In the genomic region with DNA sequence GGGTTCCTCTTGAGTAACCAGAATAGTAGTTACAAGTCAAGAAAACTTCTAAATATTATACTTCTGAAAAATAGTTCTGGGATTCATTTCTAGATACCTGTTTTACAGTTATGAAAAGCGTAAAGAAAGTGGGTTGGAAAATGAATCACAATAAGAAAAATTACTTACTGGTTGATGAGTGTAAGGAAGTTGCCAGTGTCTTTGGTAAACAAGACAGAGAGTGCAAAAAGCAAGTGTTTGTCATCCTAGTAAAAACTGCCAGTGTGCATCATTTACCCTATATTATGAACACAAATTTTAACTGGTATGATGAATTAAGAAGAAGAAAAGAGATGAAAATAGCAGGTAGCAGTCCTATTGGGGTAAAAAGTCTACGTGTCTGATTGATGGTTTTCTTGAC, we compare ENCODE assay signal across 32 cellular contexts.
"Had no signal": no experiment of that assay in that cellular context is flagged by ENCODE, and none has a peak within 500 bp of the region (broad histone marks: within the 10 kb centered on the region; RNA-seq: fewer than 3 reads in every experiment).

No MANE protein-coding gene starts in this region.

- H3K4me1 ChIP-seq: Peyer's patch, SJSA1 had no signal

- H3K9me3 Mint-ChIP-seq: activated naive CD8-positive, alpha-beta T cell treated with anti-CD3 and anti-CD28 coated beads, Interleukin-2, amount 50 U/mL, for 24 hours; activated T-cell treated with anti-CD3 and anti-CD28 coated beads, Interleukin-2, amount 50 U/mL, for 24 hours; activated T-helper 2 cell treated with anti-CD3 and anti-CD28 coated beads, Interferon-gamma antibody, Interleukin-2, Interleukin-4, amounts not matched to agents 10 μg/mL and 5 μg/mL and 100 μg/mL, durations not matched to agents 14 hours and 24 hours and 36 hours; central memory CD8-positive, alpha-beta T cell; T-helper 1 cell treated with Interleukin-12 subunit alpha and Interleukin-12 subunit beta and Interleukin-4 antibody, amounts not matched to agents 30 μg/mL and 1 μg/mL, for 36 hours; T-helper 2 cell treated with Interferon-gamma antibody and Interleukin-4, amounts not matched to agents 5 μg/mL and 100 μg/mL, for 36 hours had no signal

- H3K27ac ChIP-seq: brain microvascular endothelial cell, Peyer's patch, SJSA1 had no signal

- H3K4me3 Mint-ChIP-seq: activated CD8-positive, alpha-beta T cell treated with anti-CD3 and anti-CD28 coated beads, Interleukin-2, amount 10 ng/mL, durations not matched to agents 7 days and 5 days; activated naive CD8-positive, alpha-beta T cell; activated naive CD8-positive, alpha-beta T cell treated with anti-CD3 and anti-CD28 coated beads, Interleukin-2, amount 50 U/mL, for 24 hours; activated T-cell treated with anti-CD3 and anti-CD28 coated beads, Interleukin-2, amount 50 U/mL, for 24 hours; central memory CD8-positive, alpha-beta T cell; T-helper 1 cell treated with Interleukin-12 subunit alpha and Interleukin-12 subunit beta and Interleukin-4 antibody, amounts not matched to agents 30 μg/mL and 1 μg/mL, for 36 hours; T-helper 2 cell treated with Interferon-gamma antibody and Interleukin-4, amounts not matched to agents 5 μg/mL and 100 μg/mL, for 36 hours; WTC11 had no signal

- H3K4me1 Mint-ChIP-seq: activated naive CD8-positive, alpha-beta T cell treated with anti-CD3 and anti-CD28 coated beads, Interleukin-2, amount 50 U/mL, for 24 hours; central memory CD8-positive, alpha-beta T cell; WTC11 had no signal

- DNase-seq: activated CD4-positive, alpha-beta T cell treated with anti-CD3 and anti-CD28 coated beads for 48 hours; activated CD4-positive, alpha-beta T cell treated with anti-CD3 and anti-CD28 coated beads, Interleukin-2, amount 50 U/mL, for 48 hours; activated CD8-positive, alpha-beta T cell treated with anti-CD3 and anti-CD28 coated beads, Interleukin-2, amount 10 ng/mL, durations not matched to agents 7 days and 5 days; activated gamma-delta T cell; activated naive CD4-positive, alpha-beta T cell treated with Interleukin-2 at 50 U/mL for 16 hours; activated naive CD8-positive, alpha-beta T cell treated with anti-CD3 and anti-CD28 coated beads, Interleukin-2, amount 50 U/mL, for 24 hours; activated T-cell treated with anti-CD3 and anti-CD28 coated beads, Interleukin-2, amount 50 U/mL, for 24 hours; amniotic stem cell; aorta; brain microvascular endothelial cell; IMR-90; NCI-H1092 treated with DMSO at 0.1 percent for 48 hours; NCI-H1417; NCI-H187 treated with DMSO at 0.1 percent for 48 hours; NCI-H2081; NCI-H226; NCI-H446 treated with DMSO at 0.1 percent for 48 hours; NCI-H524; NCI-H69; Peyer's patch; RPMI8226; SHP77 treated with DMSO at 0.1 percent for 48 hours; SK-N-SH had no signal

- H3K9me3 ChIP-seq: Peyer's patch, SJSA1, SK-N-SH had no signal

- H3K4me3 ChIP-seq: K562, Peyer's patch, SJSA1 had no signal

- H3K27me3 ChIP-seq: brain microvascular endothelial cell, Peyer's patch, SJSA1 had no signal

- H3K36me3 ChIP-seq: brain microvascular endothelial cell, Peyer's patch, SJSA1 had no signal

- H3K27me3 Mint-ChIP-seq: activated naive CD8-positive, alpha-beta T cell; activated naive CD8-positive, alpha-beta T cell treated with anti-CD3 and anti-CD28 coated beads, Interleukin-2, amount 50 U/mL, for 24 hours; activated T-cell treated with anti-CD3 and anti-CD28 coated beads, Interleukin-2, amount 50 U/mL, for 24 hours; central memory CD8-positive, alpha-beta T cell had no signal

- H3K27ac Mint-ChIP-seq: activated CD8-positive, alpha-beta T cell treated with anti-CD3 and anti-CD28 coated beads, Interleukin-2, amount 10 ng/mL, durations not matched to agents 7 days and 5 days; activated naive CD8-positive, alpha-beta T cell; activated naive CD8-positive, alpha-beta T cell treated with anti-CD3 and anti-CD28 coated beads, Interleukin-2, amount 50 U/mL, for 24 hours; activated T-cell treated with anti-CD3 and anti-CD28 coated beads, Interleukin-2, amount 50 U/mL, for 24 hours; T-helper 1 cell treated with Interleukin-12 subunit alpha and Interleukin-12 subunit beta and Interleukin-4 antibody, amounts not matched to agents 30 μg/mL and 1 μg/mL, for 36 hours; T-helper 2 cell treated with Interferon-gamma antibody and Interleukin-4, amounts not matched to agents 5 μg/mL and 100 μg/mL, for 36 hours had no signal

- ATAC-seq: activated CD4-positive, CD25-positive, alpha-beta regulatory T cell treated with anti-CD3 and anti-CD28 coated beads, Interleukin-2, amount 50 U/mL, for 24 hours; activated CD8-positive, alpha-beta T cell treated with anti-CD3 and anti-CD28 coated beads, Interleukin-2, amount 10 ng/mL, durations not matched to agents 7 days and 5 days; activated naive CD8-positive, alpha-beta T cell treated with anti-CD3 and anti-CD28 coated beads, Interleukin-2, amount 50 U/mL, for 24 hours; K562; WTC11 had no signal
